In genomic region chr6:32177182-32177787, GRCh38 we compare ENCODE assay signal across 8 cellular contexts. TPM values are rescaled to one million over a fixed set of nuclear protein-coding genes. Genes with fewer than 3 reads are reported as not detected.
DNase-seq lines count a peak whose midpoint lies in the region; ATAC-seq lines count a peak whose summit lies in the region.

No MANE protein-coding gene starts in this region.

- H3K4me3 ChIP-seq in CD4-positive, CD25-positive, alpha-beta regulatory T cell (ENCODE audit: low read depth, low read length): peak overlapping the region; percentile 90
- H3K4me3 ChIP-seq in iPS-18a (ENCODE audit: low read length): peak overlapping the region; percentile 81

- H3K27ac Mint-ChIP-seq in CD4-positive, CD25-positive, alpha-beta regulatory T cell: peak overlapping the region; percentile 95 to 98 (median 97)
- peak overlapping the region; percentile 93 for H3K27ac Mint-ChIP-seq in activated naive CD8-positive, alpha-beta T cell treated with anti-CD3 and anti-CD28 coated beads, Interleukin-2, amount 50 U/mL, for 24 hours

- no peaks in the 10 kb centered on the region for H3K27me3 Mint-ChIP-seq in CD4-positive, CD25-positive, alpha-beta regulatory T cell
- no peaks in the 10 kb centered on the region for H3K27me3 Mint-ChIP-seq in activated naive CD8-positive, alpha-beta T cell treated with anti-CD3 and anti-CD28 coated beads, Interleukin-2, amount 50 U/mL, for 24 hours

- peaks cover 47% of the 10 kb centered on the region for H3K4me1 ChIP-seq in CD4-positive, CD25-positive, alpha-beta regulatory T cell (ENCODE audit: control insufficient read depth, insufficient read depth, low read length, poor library complexity, severe bottlenecking)
- H3K4me1 ChIP-seq in iPS-18a (ENCODE audit: control insufficient read depth, low read depth, low read length): peaks cover 21% of the 10 kb centered on the region

- H3K4me3 Mint-ChIP-seq in CD4-positive, CD25-positive, alpha-beta regulatory T cell: peak overlapping the region; percentile 86 to 98 (median 98)
- H3K4me3 Mint-ChIP-seq in activated naive CD8-positive, alpha-beta T cell treated with anti-CD3 and anti-CD28 coated beads, Interleukin-2, amount 50 U/mL, for 24 hours: peak overlapping the region; percentile 96

- peaks cover 14% of the 10 kb centered on the region for H3K36me3 ChIP-seq in CD4-positive, CD25-positive, alpha-beta regulatory T cell (ENCODE audit: control insufficient read depth, insufficient read depth, low read length)
- H3K36me3 ChIP-seq in iPS-18a (ENCODE audit: control insufficient read depth, low read depth, low read length): peaks cover 15% of the 10 kb centered on the region

- DNase-seq in CD4-positive, CD25-positive, alpha-beta regulatory T cell: peak in 1 of 3 donors; percentile 75
- DNase-seq in NCI-H524 treated with DMSO at 0.1 percent for 48 hours (lab: John Stamatoyannopoulos, UW): peak; percentile 28
- peak; percentile 49 for DNase-seq in activated naive CD8-positive, alpha-beta T cell treated with anti-CD3 and anti-CD28 coated beads, Interleukin-2, amount 50 U/mL, for 24 hours
- DNase-seq in stimulated activated CD4-positive, alpha-beta T cell treated with anti-CD3 and anti-CD28 coated beads, Interleukin-4, amount 100 ng/mL, for 24 hours: peak; percentile 43
- DNase-seq in A172 (ENCODE audit: low spot score): no peak

- H3K9me3 ChIP-seq in CD4-positive, CD25-positive, alpha-beta regulatory T cell (ENCODE audit: control insufficient read depth in 2 of 2, low read length in 2 of 2): no peaks in the 10 kb centered on the region
- H3K9me3 ChIP-seq in iPS-18a (ENCODE audit: control insufficient read depth, low read depth, low read length): no peaks in the 10 kb centered on the region

- no peaks in the 10 kb centered on the region for H3K27me3 ChIP-seq in CD4-positive, CD25-positive, alpha-beta regulatory T cell (ENCODE audit: control insufficient read depth, insufficient read depth, low read length)
- H3K27me3 ChIP-seq in iPS-18a (ENCODE audit: control insufficient read depth, insufficient read depth, low read length): no peaks in the 10 kb centered on the region

- H3K4me1 Mint-ChIP-seq in CD4-positive, CD25-positive, alpha-beta regulatory T cell: peaks cover 6 to 86% (median 46%) of the 10 kb centered on the region in 4 donors
- H3K4me1 Mint-ChIP-seq in activated naive CD8-positive, alpha-beta T cell treated with anti-CD3 and anti-CD28 coated beads, Interleukin-2, amount 50 U/mL, for 24 hours: peaks cover 77% of the 10 kb centered on the region

- no peaks in the 10 kb centered on the region for H3K9me3 Mint-ChIP-seq in CD4-positive, CD25-positive, alpha-beta regulatory T cell
- no peaks in the 10 kb centered on the region for H3K9me3 Mint-ChIP-seq in activated naive CD8-positive, alpha-beta T cell treated with anti-CD3 and anti-CD28 coated beads, Interleukin-2, amount 50 U/mL, for 24 hours

- ATAC-seq in CD4-positive, CD25-positive, alpha-beta regulatory T cell (ENCODE audit: low read depth in 2 of 2): no peak
- ATAC-seq in GM21737 (IDR thresholded peaks at IDR 0.05; ENCODE audit: unreplicated experiment): peak; percentile 1
- no peak for ATAC-seq in activated naive CD8-positive, alpha-beta T cell treated with anti-CD3 and anti-CD28 coated beads, Interleukin-2, amount 50 U/mL, for 24 hours
- ATAC-seq in HG03565 (IDR thresholded peaks at IDR 0.05; ENCODE audit: unreplicated experiment): no peak

- peak overlapping the region; percentile 97 for H3K27ac ChIP-seq in CD4-positive, CD25-positive, alpha-beta regulatory T cell (ENCODE audit: insufficient read depth, low read length, poor library complexity, severe bottlenecking)
- H3K27ac ChIP-seq in iPS-18a (ENCODE audit: low read length): peak overlapping the region; percentile 97

- H3K36me3 Mint-ChIP-seq in CD4-positive, CD25-positive, alpha-beta regulatory T cell: peaks cover 19% of the 10 kb centered on the region
- peaks cover 26% of the 10 kb centered on the region for H3K36me3 Mint-ChIP-seq in activated naive CD8-positive, alpha-beta T cell treated with anti-CD3 and anti-CD28 coated beads, Interleukin-2, amount 50 U/mL, for 24 hours (ENCODE audit: low read depth)

- peak overlapping the region; percentile 87 for H3K9ac ChIP-seq in iPS-18a (ENCODE audit: low read length)

RNA-seq across cellular contexts. Expression of gene RNF5, which starts 0.9 kb away (rescaled TPM):
- total RNA-seq in CD4-positive, CD25-positive, alpha-beta regulatory T cell: 30.0 TPM
- 100 to 1,000 TPM; 117 to 135 (median 131) TPM for polyA plus RNA-seq in CD4-positive, CD25-positive, alpha-beta regulatory T cell
- 59.4 and 61.7 TPM in 2 replicates for total RNA-seq in A172 (2014; rRNA removed; shearing (Covaris generic))

RNA-seq across cellular contexts. Expression of gene AGPAT1, which starts 1.4 kb away (rescaled TPM):
- total RNA-seq in CD4-positive, CD25-positive, alpha-beta regulatory T cell: 23.9 TPM
- 10 to 100 TPM; 11.8 to 15.2 (median 14.3) TPM for polyA plus RNA-seq in CD4-positive, CD25-positive, alpha-beta regulatory T cell
- total RNA-seq in A172 (2014; rRNA removed; shearing (Covaris generic)): 29.6 and 36.2 TPM in 2 replicates

RNA-seq across cellular contexts. Expression of gene AGER, which starts 6.8 kb away (rescaled TPM):
- 27.8 TPM for total RNA-seq in CD4-positive, CD25-positive, alpha-beta regulatory T cell
- polyA plus RNA-seq in CD4-positive, CD25-positive, alpha-beta regulatory T cell: under 1 TPM in 2 of 4 donors, not detected in 2; 0.44 to 0.52 TPM
- total RNA-seq in A172 (2014; rRNA removed; shearing (Covaris generic)): 0.60 and 2.2 TPM in 2 replicates

RNA-seq across cellular contexts. Expression of gene PBX2, which starts 12.7 kb away (rescaled TPM):
- total RNA-seq in CD4-positive, CD25-positive, alpha-beta regulatory T cell: 106 TPM
- polyA plus RNA-seq in CD4-positive, CD25-positive, alpha-beta regulatory T cell: 1 to 10 TPM; 1.7 to 2.7 (median 1.9) TPM
- 18.1 and 21.4 TPM in 2 replicates for total RNA-seq in A172 (2014; rRNA removed; shearing (Covaris generic))

RNA-seq across cellular contexts. Expression of gene EGFL8, which starts 12.9 kb away (rescaled TPM):
- total RNA-seq in CD4-positive, CD25-positive, alpha-beta regulatory T cell: 9.9 TPM
- under 1 TPM in 1 of 4 donors, not detected in 3; 0.60 TPM for polyA plus RNA-seq in CD4-positive, CD25-positive, alpha-beta regulatory T cell
- 1.9 and 4.9 TPM in 2 replicates for total RNA-seq in A172 (2014; rRNA removed; shearing (Covaris generic))
